ENCODE assay signal across 23 cellular contexts in the genomic region with DNA sequence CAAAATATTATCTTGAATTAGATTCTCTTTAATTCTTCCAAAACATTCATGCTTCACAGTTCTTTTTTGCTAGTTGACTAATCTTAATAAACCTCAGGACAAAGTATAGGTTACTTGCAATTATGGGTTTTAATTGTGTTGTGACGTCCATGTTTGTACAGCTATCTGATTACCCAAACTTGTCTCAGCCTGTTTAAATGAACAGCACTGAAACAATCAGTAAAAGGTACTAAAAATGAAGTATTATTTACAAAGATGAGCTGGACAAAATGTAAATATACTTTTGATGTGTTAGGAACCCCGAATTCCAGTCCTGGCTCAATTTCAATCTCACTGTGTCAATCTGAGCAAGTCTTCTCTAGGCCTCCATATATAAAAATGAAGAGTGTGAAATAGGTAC. TPM values are rescaled to one million over a fixed set of nuclear protein-coding genes. Genes with fewer than 3 reads are reported as not detected.
"Had no signal": no experiment of that assay in that cellular context is flagged by ENCODE, and none has a peak within 500 bp of the region (broad histone marks: within the 10 kb centered on the region; RNA-seq: fewer than 3 reads in every experiment).

No MANE protein-coding gene starts in this region.

- DNase-seq: activated CD4-positive, alpha-beta T cell treated with anti-CD3 and anti-CD28 coated beads, Interleukin-2, amount 10 ng/mL, durations not matched to agents 7 days and 5 days; activated CD4-positive, CD25-positive, alpha-beta regulatory T cell; activated CD8-positive, alpha-beta memory T cell treated with anti-CD3 and anti-CD28 coated beads, Interleukin-2, amount 50 U/mL, for 4 hours; activated CD8-positive, alpha-beta T cell treated with anti-CD3 and anti-CD28 coated beads for 36 hours; activated naive CD4-positive, alpha-beta T cell treated with anti-CD3 and anti-CD28 coated beads, Interleukin-2, amount 50 U/mL, for 16 hours; activated naive CD8-positive, alpha-beta T cell treated with anti-CD3 and anti-CD28 coated beads, Interleukin-2, amount 10 ng/mL, durations not matched to agents 7 days and 5 days; adrenal gland; anterior cingulate cortex; MM.1S; NCI-H1694; NCI-H2029; NCI-H2107; NCI-H510A treated with DMSO at 0.1 percent for 48 hours; NCI-H69; Right ventricle myocardium superior; RPMI8226; SJCRH30; SK-N-SH; T-helper 1 cell had no signal

- H3K27me3 ChIP-seq: SJCRH30 had no signal

- H3K9me3 ChIP-seq: adrenal gland, SJCRH30, SK-N-SH had no signal

- H3K4me3 ChIP-seq: adrenal gland, SJCRH30 had no signal

- H3K4me2 ChIP-seq: SK-N-SH had no signal

- H3K27me3 Mint-ChIP-seq: activated CD4-positive, alpha-beta T cell treated with anti-CD3 and anti-CD28 coated beads, Interleukin-2, amount 10 ng/mL, durations not matched to agents 7 days and 5 days; activated CD8-positive, alpha-beta T cell treated with anti-CD3 and anti-CD28 coated beads for 36 hours; activated naive CD8-positive, alpha-beta T cell treated with anti-CD3 and anti-CD28 coated beads, Interleukin-2, amount 10 ng/mL, durations not matched to agents 7 days and 5 days; central memory CD8-positive, alpha-beta T cell had no signal

- H3K27ac Mint-ChIP-seq: activated CD4-positive, alpha-beta T cell treated with anti-CD3 and anti-CD28 coated beads, Interleukin-2, amount 10 ng/mL, durations not matched to agents 7 days and 5 days; activated CD8-positive, alpha-beta T cell treated with anti-CD3 and anti-CD28 coated beads for 36 hours; activated naive CD8-positive, alpha-beta T cell treated with anti-CD3 and anti-CD28 coated beads, Interleukin-2, amount 10 ng/mL, durations not matched to agents 7 days and 5 days had no signal

- H3K9ac ChIP-seq: SK-N-SH had no signal

- H3K27ac ChIP-seq: adrenal gland, SJCRH30, VCaP had no signal

- H3K36me3 ChIP-seq: adrenal gland, SJCRH30 had no signal

- H3K4me3 Mint-ChIP-seq: activated CD4-positive, alpha-beta T cell treated with anti-CD3 and anti-CD28 coated beads, Interleukin-2, amount 10 ng/mL, durations not matched to agents 7 days and 5 days; activated CD8-positive, alpha-beta T cell treated with anti-CD3 and anti-CD28 coated beads for 36 hours; activated naive CD8-positive, alpha-beta T cell treated with anti-CD3 and anti-CD28 coated beads, Interleukin-2, amount 10 ng/mL, durations not matched to agents 7 days and 5 days; central memory CD8-positive, alpha-beta T cell had no signal

- H3K4me1 Mint-ChIP-seq: activated CD4-positive, alpha-beta T cell treated with anti-CD3 and anti-CD28 coated beads, Interleukin-2, amount 10 ng/mL, durations not matched to agents 7 days and 5 days; activated naive CD8-positive, alpha-beta T cell treated with anti-CD3 and anti-CD28 coated beads, Interleukin-2, amount 10 ng/mL, durations not matched to agents 7 days and 5 days; central memory CD8-positive, alpha-beta T cell had no signal

- H3K36me3 Mint-ChIP-seq: activated naive CD8-positive, alpha-beta T cell treated with anti-CD3 and anti-CD28 coated beads, Interleukin-2, amount 10 ng/mL, durations not matched to agents 7 days and 5 days had no signal

- H3K4me1 ChIP-seq: adrenal gland, SJCRH30 had no signal

- H3K9me3 Mint-ChIP-seq: activated CD4-positive, alpha-beta T cell treated with anti-CD3 and anti-CD28 coated beads, Interleukin-2, amount 10 ng/mL, durations not matched to agents 7 days and 5 days; activated CD8-positive, alpha-beta T cell treated with anti-CD3 and anti-CD28 coated beads for 36 hours; activated naive CD8-positive, alpha-beta T cell treated with anti-CD3 and anti-CD28 coated beads, Interleukin-2, amount 10 ng/mL, durations not matched to agents 7 days and 5 days had no signal

RNA-seq across cellular contexts. Expression of gene SLC6A14, which starts 57.4 kb away (rescaled TPM):
- total RNA-seq: activated CD4-positive, alpha-beta T cell treated with anti-CD3 and anti-CD28 coated beads, Interleukin-2, amount 10 ng/mL, durations not matched to agents 7 days and 5 days; activated CD8-positive, alpha-beta T cell treated with anti-CD3 and anti-CD28 coated beads for 36 hours; activated naive CD8-positive, alpha-beta T cell treated with anti-CD3 and anti-CD28 coated beads, Interleukin-2, amount 10 ng/mL, durations not matched to agents 7 days and 5 days; OCI-LY7; Right ventricle myocardium superior; SJCRH30; T-helper 2 cell treated with Interferon-gamma antibody and Interleukin-4, amounts not matched to agents 100 ng/mL and 5 ng/mL, for 36 hours had no signal
- polyA plus RNA-seq: SK-N-SH had no signal
